ENCODE assay signal across 28 cellular contexts in the genomic region with DNA sequence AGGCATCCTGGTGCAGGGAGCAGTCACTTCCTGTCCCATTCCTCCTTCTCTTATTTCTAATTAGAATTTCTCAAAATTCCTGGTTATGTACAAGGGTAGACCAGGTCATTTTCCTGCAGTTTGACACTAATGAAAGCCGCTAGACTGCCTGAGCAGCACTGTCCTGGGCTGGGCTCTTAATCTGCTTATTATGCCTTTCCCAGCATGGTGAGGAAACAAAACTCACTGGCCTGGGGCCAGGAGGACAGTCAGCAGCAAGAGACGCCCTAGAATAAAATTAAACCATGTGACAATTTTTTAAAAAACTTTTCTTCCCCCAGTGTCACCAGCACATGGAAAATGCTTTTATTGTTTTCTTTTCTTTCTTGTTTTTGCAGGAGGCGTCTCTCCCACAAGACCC.
"Had no signal": no experiment of that assay in that cellular context is flagged by ENCODE, and none has a peak within 500 bp of the region (broad histone marks: within the 10 kb centered on the region; RNA-seq: fewer than 3 reads in every experiment).

No MANE protein-coding gene starts in this region.

- H3K36me3 ChIP-seq: cardiac muscle cell had no signal

- H3K9ac ChIP-seq: KMS-11 had no signal

- H3K4me3 ChIP-seq: cardiac muscle cell had no signal

- H3K27me3 Mint-ChIP-seq: activated CD4-positive, alpha-beta T cell treated with anti-CD3 and anti-CD28 coated beads for 36 hours; activated CD4-positive, alpha-beta T cell treated with anti-CD3 and anti-CD28 coated beads, Interleukin-2, amount 10 ng/mL, durations not matched to agents 7 days and 5 days; activated naive CD4-positive, alpha-beta T cell treated with anti-CD3 and anti-CD28 coated beads, Interleukin-2, amount 10 ng/mL, durations not matched to agents 7 days and 5 days; activated naive CD8-positive, alpha-beta T cell treated with anti-CD3 and anti-CD28 coated beads, Interleukin-2, amount 50 U/mL, for 24 hours; central memory CD8-positive, alpha-beta T cell had no signal

- H3K36me3 Mint-ChIP-seq: activated naive CD4-positive, alpha-beta T cell treated with anti-CD3 and anti-CD28 coated beads, Interleukin-2, amount 10 ng/mL, durations not matched to agents 7 days and 5 days; activated naive CD8-positive, alpha-beta T cell; WTC11 had no signal

- H3K4me1 Mint-ChIP-seq: activated CD4-positive, alpha-beta T cell treated with anti-CD3 and anti-CD28 coated beads for 36 hours; activated CD4-positive, alpha-beta T cell treated with anti-CD3 and anti-CD28 coated beads, Interleukin-2, amount 10 ng/mL, durations not matched to agents 7 days and 5 days; activated naive CD4-positive, alpha-beta T cell treated with anti-CD3 and anti-CD28 coated beads, Interleukin-2, amount 10 ng/mL, durations not matched to agents 7 days and 5 days; activated naive CD8-positive, alpha-beta T cell treated with anti-CD3 and anti-CD28 coated beads, Interleukin-2, amount 50 U/mL, for 24 hours; central memory CD8-positive, alpha-beta T cell; WTC11 had no signal

- H3K4me3 Mint-ChIP-seq: activated CD4-positive, alpha-beta T cell treated with anti-CD3 and anti-CD28 coated beads for 36 hours; activated CD4-positive, alpha-beta T cell treated with anti-CD3 and anti-CD28 coated beads, Interleukin-2, amount 10 ng/mL, durations not matched to agents 7 days and 5 days; activated CD8-positive, alpha-beta T cell treated with anti-CD3 and anti-CD28 coated beads, Interleukin-2, amount 10 ng/mL, durations not matched to agents 7 days and 5 days; activated naive CD4-positive, alpha-beta T cell treated with anti-CD3 and anti-CD28 coated beads, Interleukin-2, amount 10 ng/mL, durations not matched to agents 7 days and 5 days; activated naive CD8-positive, alpha-beta T cell; activated naive CD8-positive, alpha-beta T cell treated with anti-CD3 and anti-CD28 coated beads, Interleukin-2, amount 50 U/mL, for 24 hours; activated T-cell treated with anti-CD3 and anti-CD28 coated beads, Interleukin-2, amount 50 U/mL, for 4 hours; activated T-helper 1 cell treated with anti-CD3 and anti-CD28 coated beads, Interleukin-12 subunit alpha, Interleukin-12 subunit beta, Interleukin-2, Interleukin-4 antibody, amounts not matched to agents 30 ng/mL and 10 ng/mL and 1 ng/mL, durations not matched to agents 14 hours and 24 hours and 36 hours; central memory CD8-positive, alpha-beta T cell; T-helper 1 cell treated with Interleukin-12 subunit alpha and Interleukin-12 subunit beta and Interleukin-4 antibody, amounts not matched to agents 30 μg/mL and 1 μg/mL, for 36 hours; T-helper 2 cell treated with Interferon-gamma antibody and Interleukin-4, amounts not matched to agents 5 μg/mL and 100 μg/mL, for 36 hours; WTC11 had no signal

- H3K27ac ChIP-seq: cardiac muscle cell, KMS-11 had no signal

- H3K27ac Mint-ChIP-seq: activated CD4-positive, alpha-beta T cell treated with anti-CD3 and anti-CD28 coated beads for 36 hours; activated CD4-positive, alpha-beta T cell treated with anti-CD3 and anti-CD28 coated beads, Interleukin-2, amount 10 ng/mL, durations not matched to agents 7 days and 5 days; activated CD8-positive, alpha-beta T cell treated with anti-CD3 and anti-CD28 coated beads, Interleukin-2, amount 10 ng/mL, durations not matched to agents 7 days and 5 days; activated naive CD4-positive, alpha-beta T cell treated with anti-CD3 and anti-CD28 coated beads, Interleukin-2, amount 10 ng/mL, durations not matched to agents 7 days and 5 days; activated naive CD8-positive, alpha-beta T cell; activated naive CD8-positive, alpha-beta T cell treated with anti-CD3 and anti-CD28 coated beads, Interleukin-2, amount 50 U/mL, for 24 hours; activated T-helper 1 cell treated with anti-CD3 and anti-CD28 coated beads, Interleukin-12 subunit alpha, Interleukin-12 subunit beta, Interleukin-2, Interleukin-4 antibody, amounts not matched to agents 30 ng/mL and 10 ng/mL and 1 ng/mL, durations not matched to agents 14 hours and 24 hours and 36 hours; T-helper 1 cell treated with Interleukin-12 subunit alpha and Interleukin-12 subunit beta and Interleukin-4 antibody, amounts not matched to agents 30 μg/mL and 1 μg/mL, for 36 hours; T-helper 2 cell treated with Interferon-gamma antibody and Interleukin-4, amounts not matched to agents 5 μg/mL and 100 μg/mL, for 36 hours; WTC11 had no signal

- ATAC-seq: activated CD4-positive, alpha-beta T cell treated with anti-CD3 and anti-CD28 coated beads for 36 hours; activated CD4-positive, CD25-positive, alpha-beta regulatory T cell treated with anti-CD3 and anti-CD28 coated beads, Interleukin-2, amount 50 U/mL, for 24 hours; activated CD8-positive, alpha-beta T cell treated with anti-CD3 and anti-CD28 coated beads, Interleukin-2, amount 10 ng/mL, durations not matched to agents 7 days and 5 days; activated naive CD8-positive, alpha-beta T cell treated with anti-CD3 and anti-CD28 coated beads, Interleukin-2, amount 50 U/mL, for 24 hours; activated T-cell treated with anti-CD3 and anti-CD28 coated beads, Interleukin-2, amount 50 U/mL, for 4 hours; Panc1; WTC11 had no signal

- H3K27me3 ChIP-seq: cardiac muscle cell had no signal

- H3K4me2 ChIP-seq: KMS-11 had no signal

- FAIRE-seq: TTC549 had no signal

- DNase-seq: activated CD4-positive, alpha-beta T cell treated with anti-CD3 and anti-CD28 coated beads for 36 hours; activated CD4-positive, alpha-beta T cell treated with anti-CD3 and anti-CD28 coated beads, Interleukin-2, amount 10 ng/mL, durations not matched to agents 7 days and 5 days; activated CD4-positive, alpha-beta T cell treated with anti-CD3 and anti-CD28 coated beads, Interleukin-2, amount 50 U/mL, for 48 hours; activated CD8-positive, alpha-beta T cell treated with anti-CD3 and anti-CD28 coated beads, Interleukin-2, amount 10 ng/mL, durations not matched to agents 7 days and 5 days; activated naive CD4-positive, alpha-beta T cell treated with anti-CD3 and anti-CD28 coated beads, Interleukin-2, amount 10 ng/mL, durations not matched to agents 7 days and 5 days; activated naive CD8-positive, alpha-beta T cell treated with anti-CD3 and anti-CD28 coated beads, Interleukin-2, amount 50 U/mL, for 24 hours; activated T-cell treated with anti-CD3 and anti-CD28 coated beads, Interleukin-2, amount 50 U/mL, for 4 hours; NCI-H1092 treated with DMSO at 0.1 percent for 48 hours; NCI-H1417; NCI-H187 treated with DMSO at 0.1 percent for 48 hours; NCI-H2081; NCI-H2171 treated with DMSO at 0.1 percent for 48 hours; NCI-H2227 treated with DMSO at 0.1 percent for 48 hours; NCI-H446; NCI-H510A treated with DMSO at 0.1 percent for 48 hours; NCI-H526 treated with DMSO at 0.1 percent for 48 hours; NCI-H774 had no signal
